ENCODE assay signal across 1 cellular context in the genomic region with DNA sequence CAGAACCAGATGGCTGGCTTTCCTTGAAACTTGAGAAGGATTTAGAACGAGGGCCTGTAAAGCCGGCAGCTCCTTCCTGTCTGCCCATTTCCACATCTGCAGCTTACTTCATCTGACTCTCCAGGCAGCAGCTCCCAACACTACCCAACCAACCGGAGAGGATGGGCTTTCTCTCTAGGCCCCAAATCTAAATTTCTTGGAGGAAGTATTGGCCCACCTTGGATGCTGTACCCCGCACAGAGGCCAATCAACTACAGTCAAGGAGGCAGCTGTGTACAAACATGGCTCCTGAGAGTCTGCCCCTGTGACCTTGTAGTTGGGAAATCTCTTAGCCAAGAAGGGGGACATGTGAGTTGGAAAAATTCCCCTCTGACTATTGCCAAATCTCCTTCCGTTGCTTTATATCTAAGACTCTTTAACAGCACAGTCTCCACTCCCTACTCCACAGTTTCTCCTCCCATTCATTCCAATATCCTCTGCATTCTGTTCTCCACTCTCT.
TF ChIP-seq lines count a peak whose summit lies in the region.

No MANE protein-coding gene starts in this region.

TF ChIP-seq in WTC11, 78 proteins besides CTCF, POLR2A, EP300 and RAD21 (continued from another document):
- TF ChIP-seq, protein P1, sequence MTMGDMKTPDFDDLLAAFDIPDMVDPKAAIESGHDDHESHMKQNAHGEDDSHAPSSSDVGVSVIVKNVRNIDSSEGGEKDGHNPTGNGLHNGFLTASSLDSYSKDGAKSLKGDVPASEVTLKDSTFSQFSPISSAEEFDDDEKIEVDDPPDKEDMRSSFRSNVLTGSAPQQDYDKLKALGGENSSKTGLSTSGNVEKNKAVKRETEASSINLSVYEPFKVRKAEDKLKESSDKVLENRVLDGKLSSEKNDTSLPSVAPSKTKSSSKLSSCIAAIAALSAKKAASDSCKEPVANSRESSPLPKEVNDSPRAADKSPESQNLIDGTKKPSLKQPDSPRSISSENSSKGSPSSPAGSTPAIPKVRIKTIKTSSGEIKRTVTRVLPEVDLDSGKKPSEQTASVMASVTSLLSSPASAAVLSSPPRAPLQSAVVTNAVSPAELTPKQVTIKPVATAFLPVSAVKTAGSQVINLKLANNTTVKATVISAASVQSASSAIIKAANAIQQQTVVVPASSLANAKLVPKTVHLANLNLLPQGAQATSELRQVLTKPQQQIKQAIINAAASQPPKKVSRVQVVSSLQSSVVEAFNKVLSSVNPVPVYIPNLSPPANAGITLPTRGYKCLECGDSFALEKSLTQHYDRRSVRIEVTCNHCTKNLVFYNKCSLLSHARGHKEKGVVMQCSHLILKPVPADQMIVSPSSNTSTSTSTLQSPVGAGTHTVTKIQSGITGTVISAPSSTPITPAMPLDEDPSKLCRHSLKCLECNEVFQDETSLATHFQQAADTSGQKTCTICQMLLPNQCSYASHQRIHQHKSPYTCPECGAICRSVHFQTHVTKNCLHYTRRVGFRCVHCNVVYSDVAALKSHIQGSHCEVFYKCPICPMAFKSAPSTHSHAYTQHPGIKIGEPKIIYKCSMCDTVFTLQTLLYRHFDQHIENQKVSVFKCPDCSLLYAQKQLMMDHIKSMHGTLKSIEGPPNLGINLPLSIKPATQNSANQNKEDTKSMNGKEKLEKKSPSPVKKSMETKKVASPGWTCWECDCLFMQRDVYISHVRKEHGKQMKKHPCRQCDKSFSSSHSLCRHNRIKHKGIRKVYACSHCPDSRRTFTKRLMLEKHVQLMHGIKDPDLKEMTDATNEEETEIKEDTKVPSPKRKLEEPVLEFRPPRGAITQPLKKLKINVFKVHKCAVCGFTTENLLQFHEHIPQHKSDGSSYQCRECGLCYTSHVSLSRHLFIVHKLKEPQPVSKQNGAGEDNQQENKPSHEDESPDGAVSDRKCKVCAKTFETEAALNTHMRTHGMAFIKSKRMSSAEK (CRISPR knock-in tag; IDR thresholded peaks at IDR 0.05; ENCODE audit: borderline replicate concordance) = no peak
- no peak for TF ChIP-seq AFF4 (CRISPR knock-in tag; IDR thresholded peaks at IDR 0.05; ENCODE audit: borderline replicate concordance)
- TF ChIP-seq SMAD3 (CRISPR knock-in tag; IDR thresholded peaks at IDR 0.05; ENCODE audit: borderline replicate concordance) = no peak
- no peak for TF ChIP-seq ATF6 (CRISPR knock-in tag; IDR thresholded peaks at IDR 0.05)
TF ChIP-seq in WTC11: peak in this region for 0.
